In genomic region chr18:55179460-55180195, GRCh38 we compare ENCODE assay signal across 1 cellular context.
TF ChIP-seq lines count a peak whose summit lies in the region.

No MANE protein-coding gene starts in this region.

TF ChIP-seq in GM23338, 12 proteins besides CTCF, POLR2A, EP300 and RAD21 (continued from another document):
- TF ChIP-seq ZNF462 (CRISPR knock-in tag; IDR thresholded peaks at IDR 0.05) (no peak), ETS1 (IDR thresholded peaks at IDR 0.05) (no peak), REST (IDR thresholded peaks at IDR 0.05; ENCODE audit: unreplicated experiment) (no peak), POLR2AphosphoS5 (IDR thresholded peaks at IDR 0.05; ENCODE audit: low read depth) (no peak), ZNF331 (CRISPR knock-in tag; IDR thresholded peaks at IDR 0.05; ENCODE audit: low read depth) (no peak), JUNB (IDR thresholded peaks at IDR 0.05; ENCODE audit: unreplicated experiment) (no peak), NANOG (IDR thresholded peaks at IDR 0.05; ENCODE audit: borderline replicate concordance) (no peak)
